In genomic region chr9:127968717-127969383, GRCh38 we compare ENCODE assay signal across 1 cellular context.
TF ChIP-seq lines count a peak whose summit lies in the region.

No MANE protein-coding gene starts in this region.

TF ChIP-seq in K562, 482 proteins besides CTCF, POLR2A, EP300 and RAD21:
- peak; percentile 41; the same call in 1 of the 2 replicates for TF ChIP-seq USF1 (CRISPR knock-in tag; IDR thresholded peaks at IDR 0.05)
- peak; percentile 63 for TF ChIP-seq PKNOX1 (IDR thresholded peaks at IDR 0.05)
- TF ChIP-seq TFAP4 (CRISPR knock-in tag; IDR thresholded peaks at IDR 0.05; ENCODE audit: borderline replicate concordance): no peak
- peak; percentile 55; the same call in 1 of the 2 replicates for TF ChIP-seq L3MBTL2 (IDR thresholded peaks at IDR 0.05)
- TF ChIP-seq FOXP1 (CRISPR knock-in tag; IDR thresholded peaks at IDR 0.05): no peak
- peak; percentile 23; the same call in 1 of the 2 replicates for TF ChIP-seq RAD51 (IDR thresholded peaks at IDR 0.05; ENCODE audit: borderline replicate concordance, low read depth)
- peak; percentile 67; the same call in 1 of the 2 replicates for TF ChIP-seq MGA (IDR thresholded peaks at IDR 0.05)
- TF ChIP-seq ARID4B (CRISPR knock-in tag; IDR thresholded peaks at IDR 0.05): peak; percentile 28; the same call in 1 of the 2 replicates
- no peak for TF ChIP-seq ATF6 (CRISPR knock-in tag; IDR thresholded peaks at IDR 0.05)
- peak; percentile 29; the same call in 1 of the 2 replicates for TF ChIP-seq JUND (IDR thresholded peaks at IDR 0.05; ENCODE audit: borderline replicate concordance, low read depth, low read length)
- no peak for TF ChIP-seq JUND (tag; IDR thresholded peaks at IDR 0.05; ENCODE audit: borderline replicate concordance, low read depth, low read length)
- no peak for TF ChIP-seq SP1 (CRISPR knock-in tag; IDR thresholded peaks at IDR 0.05)
- TF ChIP-seq PTTG1 (tag; IDR thresholded peaks at IDR 0.05; ENCODE audit: low read depth): no peak
